In the genomic region with DNA sequence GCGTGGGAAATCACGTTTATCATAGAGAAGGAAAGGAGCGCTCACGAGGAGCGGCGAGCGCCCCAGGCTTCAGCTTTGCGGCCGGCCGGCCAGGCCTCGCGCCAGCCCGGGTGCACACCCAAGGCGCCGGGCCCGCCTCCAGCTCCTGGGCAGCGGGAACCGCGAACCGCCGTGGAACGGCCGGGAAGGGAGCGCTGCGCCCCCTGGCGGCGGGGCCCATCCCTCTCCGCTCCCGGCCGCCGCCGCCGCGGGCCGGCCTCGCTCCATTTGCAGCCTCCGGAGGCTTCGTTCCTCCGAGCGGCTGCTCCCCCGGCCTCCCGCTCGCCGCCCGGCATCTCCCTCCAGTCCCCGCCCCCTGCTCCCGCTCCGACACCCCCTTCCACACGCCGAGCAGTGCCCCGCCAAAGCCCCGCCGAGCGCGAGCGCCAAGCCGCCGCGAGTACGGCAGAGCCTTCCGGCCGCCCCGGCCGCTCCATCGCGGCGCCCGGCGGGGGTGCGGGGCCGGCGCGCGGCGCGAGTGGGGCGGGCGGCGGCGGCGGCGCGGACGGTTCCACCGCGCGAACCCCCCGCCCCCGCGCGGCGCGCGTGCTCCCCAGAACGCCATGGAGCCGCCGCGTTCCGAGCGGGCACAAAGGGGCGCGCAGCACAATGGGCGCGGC, we compare ENCODE assay signal across 1 cellular context.
TF ChIP-seq lines count a peak whose summit lies in the region.

No MANE protein-coding gene starts in this region.

TF ChIP-seq in K562, 482 proteins besides CTCF, POLR2A, EP300 and RAD21 (continued from another document and continues in another):
- TF ChIP-seq STAG1 (CRISPR knock-in tag; IDR thresholded peaks at IDR 0.05; ENCODE audit: borderline replicate concordance) (no peak; the same call in 1 of the 2 replicates), PRPF4 (IDR thresholded peaks at IDR 0.05; ENCODE audit: insufficient read depth, low read depth, low read length, poor library complexity, severe bottlenecking) (no peak), KDM5B (IDR thresholded peaks at IDR 0.05; ENCODE audit: insufficient replicate concordance, low read depth, low read length) (peak; percentile 65), ZNF165 (CRISPR knock-in tag; IDR thresholded peaks at IDR 0.05; ENCODE audit: borderline replicate concordance) (no peak), LARP7 (IDR thresholded peaks at IDR 0.05) (no peak), SAP30 (IDR thresholded peaks at IDR 0.05; ENCODE audit: borderline replicate concordance, insufficient read depth, low read depth, low read length, poor library complexity, severe bottlenecking) (no peak), ZNF354B (CRISPR knock-in tag; IDR thresholded peaks at IDR 0.05) (no peak), GTF2F1 (IDR thresholded peaks at IDR 0.05; ENCODE audit: low read depth, low read length) (no peak; the same call in 1 of the 2 replicates), ZEB2 (IDR thresholded peaks at IDR 0.05) (no peak), CHCHD3 (CRISPR knock-in tag; IDR thresholded peaks at IDR 0.05) (no peak), ZNF75A (CRISPR knock-in tag; IDR thresholded peaks at IDR 0.05) (no peak), CBX5 (IDR thresholded peaks at IDR 0.05; ENCODE audit: borderline replicate concordance, low read depth) (no peak), HSF4 (CRISPR knock-in tag; IDR thresholded peaks at IDR 0.05; ENCODE audit: borderline replicate concordance) (no peak), PCBP1 (IDR thresholded peaks at IDR 0.05; ENCODE audit: low read depth, low read length, poor library complexity, severe bottlenecking) (no peak), FOXP1 (CRISPR knock-in tag; IDR thresholded peaks at IDR 0.05) (no peak), FUS (optimal IDR thresholded peaks at IDR 0.05; ENCODE audit: low read depth, low read length) (peak; percentile 79), DDX20 (tag; IDR thresholded peaks at IDR 0.05; ENCODE audit: low read depth) (no peak), ZNF3 (CRISPR knock-in tag; IDR thresholded peaks at IDR 0.05) (no peak), JUN (IDR thresholded peaks at IDR 0.05; ENCODE audit: borderline replicate concordance, low read depth, low read length) (no peak), JUN (CRISPR knock-in tag; IDR thresholded peaks at IDR 0.05; ENCODE audit: borderline replicate concordance) (no peak), HDAC3 (IDR thresholded peaks at IDR 0.05; ENCODE audit: borderline replicate concordance, partially characterized antibody) (no peak), ATF7 (IDR thresholded peaks at IDR 0.05) (no peak; the same call in 1 of the 2 replicates), SUPT5H (IDR thresholded peaks at IDR 0.05) (no peak; the same call in 1 of the 2 replicates), ARID2 (IDR thresholded peaks at IDR 0.05) (no peak), NCOR1 (IDR thresholded peaks at IDR 0.05) (no peak), NRF1 (conservative IDR thresholded peaks at IDR 0.05 in 1 of 2, IDR thresholded peaks at IDR 0.05 in 1 of 2) (peak; percentile 48 to 50; a peak in 2 of 4 replicates), SNRNP70 (optimal IDR thresholded peaks at IDR 0.05; ENCODE audit: low read depth, low read length) (no peak), BRD4 (IDR thresholded peaks at IDR 0.05) (no peak), RHOXF2B (CRISPR knock-in tag; conservative IDR thresholded peaks at IDR 0.05) (no peak)
- TF ChIP-seq, protein P1, sequence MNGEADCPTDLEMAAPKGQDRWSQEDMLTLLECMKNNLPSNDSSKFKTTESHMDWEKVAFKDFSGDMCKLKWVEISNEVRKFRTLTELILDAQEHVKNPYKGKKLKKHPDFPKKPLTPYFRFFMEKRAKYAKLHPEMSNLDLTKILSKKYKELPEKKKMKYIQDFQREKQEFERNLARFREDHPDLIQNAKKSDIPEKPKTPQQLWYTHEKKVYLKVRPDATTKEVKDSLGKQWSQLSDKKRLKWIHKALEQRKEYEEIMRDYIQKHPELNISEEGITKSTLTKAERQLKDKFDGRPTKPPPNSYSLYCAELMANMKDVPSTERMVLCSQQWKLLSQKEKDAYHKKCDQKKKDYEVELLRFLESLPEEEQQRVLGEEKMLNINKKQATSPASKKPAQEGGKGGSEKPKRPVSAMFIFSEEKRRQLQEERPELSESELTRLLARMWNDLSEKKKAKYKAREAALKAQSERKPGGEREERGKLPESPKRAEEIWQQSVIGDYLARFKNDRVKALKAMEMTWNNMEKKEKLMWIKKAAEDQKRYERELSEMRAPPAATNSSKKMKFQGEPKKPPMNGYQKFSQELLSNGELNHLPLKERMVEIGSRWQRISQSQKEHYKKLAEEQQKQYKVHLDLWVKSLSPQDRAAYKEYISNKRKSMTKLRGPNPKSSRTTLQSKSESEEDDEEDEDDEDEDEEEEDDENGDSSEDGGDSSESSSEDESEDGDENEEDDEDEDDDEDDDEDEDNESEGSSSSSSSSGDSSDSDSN (IDR thresholded peaks at IDR 0.05; ENCODE audit: borderline replicate concordance in 1 of 2, low read depth in 2 of 2, low read length in 2 of 2), result peak; percentile 99
- TF ChIP-seq, protein P2, sequence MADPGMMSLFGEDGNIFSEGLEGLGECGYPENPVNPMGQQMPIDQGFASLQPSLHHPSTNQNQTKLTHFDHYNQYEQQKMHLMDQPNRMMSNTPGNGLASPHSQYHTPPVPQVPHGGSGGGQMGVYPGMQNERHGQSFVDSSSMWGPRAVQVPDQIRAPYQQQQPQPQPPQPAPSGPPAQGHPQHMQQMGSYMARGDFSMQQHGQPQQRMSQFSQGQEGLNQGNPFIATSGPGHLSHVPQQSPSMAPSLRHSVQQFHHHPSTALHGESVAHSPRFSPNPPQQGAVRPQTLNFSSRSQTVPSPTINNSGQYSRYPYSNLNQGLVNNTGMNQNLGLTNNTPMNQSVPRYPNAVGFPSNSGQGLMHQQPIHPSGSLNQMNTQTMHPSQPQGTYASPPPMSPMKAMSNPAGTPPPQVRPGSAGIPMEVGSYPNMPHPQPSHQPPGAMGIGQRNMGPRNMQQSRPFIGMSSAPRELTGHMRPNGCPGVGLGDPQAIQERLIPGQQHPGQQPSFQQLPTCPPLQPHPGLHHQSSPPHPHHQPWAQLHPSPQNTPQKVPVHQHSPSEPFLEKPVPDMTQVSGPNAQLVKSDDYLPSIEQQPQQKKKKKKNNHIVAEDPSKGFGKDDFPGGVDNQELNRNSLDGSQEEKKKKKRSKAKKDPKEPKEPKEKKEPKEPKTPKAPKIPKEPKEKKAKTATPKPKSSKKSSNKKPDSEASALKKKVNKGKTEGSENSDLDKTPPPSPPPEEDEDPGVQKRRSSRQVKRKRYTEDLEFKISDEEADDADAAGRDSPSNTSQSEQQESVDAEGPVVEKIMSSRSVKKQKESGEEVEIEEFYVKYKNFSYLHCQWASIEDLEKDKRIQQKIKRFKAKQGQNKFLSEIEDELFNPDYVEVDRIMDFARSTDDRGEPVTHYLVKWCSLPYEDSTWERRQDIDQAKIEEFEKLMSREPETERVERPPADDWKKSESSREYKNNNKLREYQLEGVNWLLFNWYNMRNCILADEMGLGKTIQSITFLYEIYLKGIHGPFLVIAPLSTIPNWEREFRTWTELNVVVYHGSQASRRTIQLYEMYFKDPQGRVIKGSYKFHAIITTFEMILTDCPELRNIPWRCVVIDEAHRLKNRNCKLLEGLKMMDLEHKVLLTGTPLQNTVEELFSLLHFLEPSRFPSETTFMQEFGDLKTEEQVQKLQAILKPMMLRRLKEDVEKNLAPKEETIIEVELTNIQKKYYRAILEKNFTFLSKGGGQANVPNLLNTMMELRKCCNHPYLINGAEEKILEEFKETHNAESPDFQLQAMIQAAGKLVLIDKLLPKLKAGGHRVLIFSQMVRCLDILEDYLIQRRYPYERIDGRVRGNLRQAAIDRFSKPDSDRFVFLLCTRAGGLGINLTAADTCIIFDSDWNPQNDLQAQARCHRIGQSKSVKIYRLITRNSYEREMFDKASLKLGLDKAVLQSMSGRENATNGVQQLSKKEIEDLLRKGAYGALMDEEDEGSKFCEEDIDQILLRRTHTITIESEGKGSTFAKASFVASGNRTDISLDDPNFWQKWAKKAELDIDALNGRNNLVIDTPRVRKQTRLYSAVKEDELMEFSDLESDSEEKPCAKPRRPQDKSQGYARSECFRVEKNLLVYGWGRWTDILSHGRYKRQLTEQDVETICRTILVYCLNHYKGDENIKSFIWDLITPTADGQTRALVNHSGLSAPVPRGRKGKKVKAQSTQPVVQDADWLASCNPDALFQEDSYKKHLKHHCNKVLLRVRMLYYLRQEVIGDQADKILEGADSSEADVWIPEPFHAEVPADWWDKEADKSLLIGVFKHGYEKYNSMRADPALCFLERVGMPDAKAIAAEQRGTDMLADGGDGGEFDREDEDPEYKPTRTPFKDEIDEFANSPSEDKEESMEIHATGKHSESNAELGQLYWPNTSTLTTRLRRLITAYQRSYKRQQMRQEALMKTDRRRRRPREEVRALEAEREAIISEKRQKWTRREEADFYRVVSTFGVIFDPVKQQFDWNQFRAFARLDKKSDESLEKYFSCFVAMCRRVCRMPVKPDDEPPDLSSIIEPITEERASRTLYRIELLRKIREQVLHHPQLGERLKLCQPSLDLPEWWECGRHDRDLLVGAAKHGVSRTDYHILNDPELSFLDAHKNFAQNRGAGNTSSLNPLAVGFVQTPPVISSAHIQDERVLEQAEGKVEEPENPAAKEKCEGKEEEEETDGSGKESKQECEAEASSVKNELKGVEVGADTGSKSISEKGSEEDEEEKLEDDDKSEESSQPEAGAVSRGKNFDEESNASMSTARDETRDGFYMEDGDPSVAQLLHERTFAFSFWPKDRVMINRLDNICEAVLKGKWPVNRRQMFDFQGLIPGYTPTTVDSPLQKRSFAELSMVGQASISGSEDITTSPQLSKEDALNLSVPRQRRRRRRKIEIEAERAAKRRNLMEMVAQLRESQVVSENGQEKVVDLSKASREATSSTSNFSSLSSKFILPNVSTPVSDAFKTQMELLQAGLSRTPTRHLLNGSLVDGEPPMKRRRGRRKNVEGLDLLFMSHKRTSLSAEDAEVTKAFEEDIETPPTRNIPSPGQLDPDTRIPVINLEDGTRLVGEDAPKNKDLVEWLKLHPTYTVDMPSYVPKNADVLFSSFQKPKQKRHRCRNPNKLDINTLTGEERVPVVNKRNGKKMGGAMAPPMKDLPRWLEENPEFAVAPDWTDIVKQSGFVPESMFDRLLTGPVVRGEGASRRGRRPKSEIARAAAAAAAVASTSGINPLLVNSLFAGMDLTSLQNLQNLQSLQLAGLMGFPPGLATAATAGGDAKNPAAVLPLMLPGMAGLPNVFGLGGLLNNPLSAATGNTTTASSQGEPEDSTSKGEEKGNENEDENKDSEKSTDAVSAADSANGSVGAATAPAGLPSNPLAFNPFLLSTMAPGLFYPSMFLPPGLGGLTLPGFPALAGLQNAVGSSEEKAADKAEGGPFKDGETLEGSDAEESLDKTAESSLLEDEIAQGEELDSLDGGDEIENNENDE (IDR thresholded peaks at IDR 0.05; ENCODE audit: low read depth, low read length), result no peak
- TF ChIP-seq, protein P3, sequence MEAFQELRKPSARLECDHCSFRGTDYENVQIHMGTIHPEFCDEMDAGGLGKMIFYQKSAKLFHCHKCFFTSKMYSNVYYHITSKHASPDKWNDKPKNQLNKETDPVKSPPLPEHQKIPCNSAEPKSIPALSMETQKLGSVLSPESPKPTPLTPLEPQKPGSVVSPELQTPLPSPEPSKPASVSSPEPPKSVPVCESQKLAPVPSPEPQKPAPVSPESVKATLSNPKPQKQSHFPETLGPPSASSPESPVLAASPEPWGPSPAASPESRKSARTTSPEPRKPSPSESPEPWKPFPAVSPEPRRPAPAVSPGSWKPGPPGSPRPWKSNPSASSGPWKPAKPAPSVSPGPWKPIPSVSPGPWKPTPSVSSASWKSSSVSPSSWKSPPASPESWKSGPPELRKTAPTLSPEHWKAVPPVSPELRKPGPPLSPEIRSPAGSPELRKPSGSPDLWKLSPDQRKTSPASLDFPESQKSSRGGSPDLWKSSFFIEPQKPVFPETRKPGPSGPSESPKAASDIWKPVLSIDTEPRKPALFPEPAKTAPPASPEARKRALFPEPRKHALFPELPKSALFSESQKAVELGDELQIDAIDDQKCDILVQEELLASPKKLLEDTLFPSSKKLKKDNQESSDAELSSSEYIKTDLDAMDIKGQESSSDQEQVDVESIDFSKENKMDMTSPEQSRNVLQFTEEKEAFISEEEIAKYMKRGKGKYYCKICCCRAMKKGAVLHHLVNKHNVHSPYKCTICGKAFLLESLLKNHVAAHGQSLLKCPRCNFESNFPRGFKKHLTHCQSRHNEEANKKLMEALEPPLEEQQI (IDR thresholded peaks at IDR 0.05), result no peak
- TF ChIP-seq, protein P4, sequence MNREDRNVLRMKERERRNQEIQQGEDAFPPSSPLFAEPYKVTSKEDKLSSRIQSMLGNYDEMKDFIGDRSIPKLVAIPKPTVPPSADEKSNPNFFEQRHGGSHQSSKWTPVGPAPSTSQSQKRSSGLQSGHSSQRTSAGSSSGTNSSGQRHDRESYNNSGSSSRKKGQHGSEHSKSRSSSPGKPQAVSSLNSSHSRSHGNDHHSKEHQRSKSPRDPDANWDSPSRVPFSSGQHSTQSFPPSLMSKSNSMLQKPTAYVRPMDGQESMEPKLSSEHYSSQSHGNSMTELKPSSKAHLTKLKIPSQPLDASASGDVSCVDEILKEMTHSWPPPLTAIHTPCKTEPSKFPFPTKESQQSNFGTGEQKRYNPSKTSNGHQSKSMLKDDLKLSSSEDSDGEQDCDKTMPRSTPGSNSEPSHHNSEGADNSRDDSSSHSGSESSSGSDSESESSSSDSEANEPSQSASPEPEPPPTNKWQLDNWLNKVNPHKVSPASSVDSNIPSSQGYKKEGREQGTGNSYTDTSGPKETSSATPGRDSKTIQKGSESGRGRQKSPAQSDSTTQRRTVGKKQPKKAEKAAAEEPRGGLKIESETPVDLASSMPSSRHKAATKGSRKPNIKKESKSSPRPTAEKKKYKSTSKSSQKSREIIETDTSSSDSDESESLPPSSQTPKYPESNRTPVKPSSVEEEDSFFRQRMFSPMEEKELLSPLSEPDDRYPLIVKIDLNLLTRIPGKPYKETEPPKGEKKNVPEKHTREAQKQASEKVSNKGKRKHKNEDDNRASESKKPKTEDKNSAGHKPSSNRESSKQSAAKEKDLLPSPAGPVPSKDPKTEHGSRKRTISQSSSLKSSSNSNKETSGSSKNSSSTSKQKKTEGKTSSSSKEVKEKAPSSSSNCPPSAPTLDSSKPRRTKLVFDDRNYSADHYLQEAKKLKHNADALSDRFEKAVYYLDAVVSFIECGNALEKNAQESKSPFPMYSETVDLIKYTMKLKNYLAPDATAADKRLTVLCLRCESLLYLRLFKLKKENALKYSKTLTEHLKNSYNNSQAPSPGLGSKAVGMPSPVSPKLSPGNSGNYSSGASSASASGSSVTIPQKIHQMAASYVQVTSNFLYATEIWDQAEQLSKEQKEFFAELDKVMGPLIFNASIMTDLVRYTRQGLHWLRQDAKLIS (CRISPR knock-in tag; IDR thresholded peaks at IDR 0.05), result no peak; the same call in 1 of the 2 replicates
- TF ChIP-seq, protein P5, sequence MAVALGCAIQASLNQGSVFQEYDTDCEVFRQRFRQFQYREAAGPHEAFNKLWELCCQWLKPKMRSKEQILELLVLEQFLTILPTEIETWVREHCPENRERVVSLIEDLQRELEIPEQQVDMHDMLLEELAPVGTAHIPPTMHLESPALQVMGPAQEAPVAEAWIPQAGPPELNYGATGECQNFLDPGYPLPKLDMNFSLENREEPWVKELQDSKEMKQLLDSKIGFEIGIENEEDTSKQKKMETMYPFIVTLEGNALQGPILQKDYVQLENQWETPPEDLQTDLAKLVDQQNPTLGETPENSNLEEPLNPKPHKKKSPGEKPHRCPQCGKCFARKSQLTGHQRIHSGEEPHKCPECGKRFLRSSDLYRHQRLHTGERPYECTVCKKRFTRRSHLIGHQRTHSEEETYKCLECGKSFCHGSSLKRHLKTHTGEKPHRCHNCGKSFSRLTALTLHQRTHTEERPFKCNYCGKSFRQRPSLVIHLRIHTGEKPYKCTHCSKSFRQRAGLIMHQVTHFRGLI (CRISPR knock-in tag; IDR thresholded peaks at IDR 0.05), result no peak
